ENCODE assay signal across 1 cellular context in the genomic region with DNA sequence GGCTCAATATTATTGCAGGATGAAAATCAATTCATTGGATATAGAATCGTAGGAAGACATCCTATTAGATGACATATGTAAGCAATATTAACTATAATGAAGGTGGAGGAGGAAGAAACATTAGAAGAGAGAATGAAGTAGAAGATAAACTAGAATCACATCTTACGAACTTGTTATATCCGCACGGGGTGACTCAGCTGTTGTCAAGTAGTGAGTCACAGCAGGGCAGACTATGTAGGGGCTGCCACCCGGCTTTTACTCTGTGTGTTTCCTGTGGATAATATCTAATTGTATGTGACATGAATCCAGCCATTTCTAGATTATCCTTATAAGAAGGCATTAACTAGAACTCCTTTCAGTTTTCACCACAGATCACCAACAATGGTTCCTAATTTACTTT.
TF ChIP-seq lines count a peak whose summit lies in the region.

No MANE protein-coding gene starts in this region.

TF ChIP-seq in HepG2, 621 proteins besides CTCF, POLR2A, EP300 and RAD21 (continued from another document):
- no peak for TF ChIP-seq HMG20A (CRISPR knock-in tag; IDR thresholded peaks at IDR 0.05; ENCODE audit: borderline replicate concordance)
- TF ChIP-seq, protein P1, sequence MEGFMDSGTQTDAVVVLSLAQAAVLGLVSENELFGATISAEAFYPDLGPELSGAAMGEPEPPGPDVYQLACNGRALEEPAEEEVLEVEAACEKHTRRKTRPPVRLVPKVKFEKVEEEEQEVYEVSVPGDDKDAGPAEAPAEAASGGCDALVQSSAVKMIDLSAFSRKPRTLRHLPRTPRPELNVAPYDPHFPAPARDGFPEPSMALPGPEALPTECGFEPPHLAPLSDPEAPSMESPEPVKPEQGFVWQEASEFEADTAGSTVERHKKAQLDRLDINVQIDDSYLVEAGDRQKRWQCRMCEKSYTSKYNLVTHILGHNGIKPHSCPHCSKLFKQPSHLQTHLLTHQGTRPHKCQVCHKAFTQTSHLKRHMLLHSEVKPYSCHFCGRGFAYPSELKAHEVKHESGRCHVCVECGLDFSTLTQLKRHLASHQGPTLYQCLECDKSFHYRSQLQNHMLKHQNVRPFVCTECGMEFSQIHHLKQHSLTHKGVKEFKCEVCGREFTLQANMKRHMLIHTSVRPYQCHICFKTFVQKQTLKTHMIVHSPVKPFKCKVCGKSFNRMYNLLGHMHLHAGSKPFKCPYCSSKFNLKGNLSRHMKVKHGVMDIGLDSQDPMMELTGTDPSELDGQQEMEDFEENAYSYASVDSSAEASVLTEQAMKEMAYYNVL (CRISPR knock-in tag; IDR thresholded peaks at IDR 0.05; ENCODE audit: borderline replicate concordance): no peak
